1 cellular context compared by ENCODE assay signal in the genomic region with DNA sequence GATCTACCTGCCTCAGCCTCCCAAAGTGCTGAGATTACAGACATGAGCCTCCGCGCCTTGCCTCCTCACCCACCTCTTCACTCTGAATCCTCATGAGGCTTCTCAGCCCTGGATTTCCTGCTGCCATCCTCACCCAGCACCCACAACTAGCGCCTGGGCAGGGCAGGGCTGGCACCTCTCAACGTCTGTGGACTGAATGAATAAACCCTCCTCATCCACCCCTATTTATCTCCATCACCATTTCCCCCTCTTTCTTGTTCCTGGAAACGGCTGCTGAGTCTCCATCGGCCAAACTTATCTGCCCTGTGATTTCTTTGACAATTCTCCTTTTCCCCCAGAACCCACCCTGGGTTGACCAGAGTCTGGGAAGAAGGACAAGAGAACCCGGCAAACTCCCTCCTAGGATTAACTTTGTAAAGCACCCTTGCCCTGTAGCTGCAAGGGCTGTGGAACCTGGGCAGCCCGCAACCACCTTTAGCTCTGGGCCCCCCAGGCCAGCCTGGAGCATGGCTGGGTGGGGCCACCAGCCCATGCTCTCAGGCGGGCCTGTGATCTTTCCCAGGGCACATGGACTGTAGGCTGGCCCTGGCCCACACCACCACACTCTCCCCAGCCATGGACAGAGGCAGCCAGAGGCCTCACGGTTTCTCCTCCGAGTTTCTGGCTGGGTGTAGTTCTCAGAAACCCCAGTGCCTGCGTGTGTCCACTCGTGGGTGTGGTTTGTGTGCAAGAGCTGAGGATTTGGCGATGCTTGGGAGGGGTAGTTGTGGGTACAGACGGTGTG.
TF ChIP-seq lines count a peak whose summit lies in the region.

No MANE protein-coding gene starts in this region.

TF ChIP-seq in K562, 482 proteins besides CTCF, POLR2A, EP300 and RAD21 (continued from another document):
- TF ChIP-seq, protein P1, sequence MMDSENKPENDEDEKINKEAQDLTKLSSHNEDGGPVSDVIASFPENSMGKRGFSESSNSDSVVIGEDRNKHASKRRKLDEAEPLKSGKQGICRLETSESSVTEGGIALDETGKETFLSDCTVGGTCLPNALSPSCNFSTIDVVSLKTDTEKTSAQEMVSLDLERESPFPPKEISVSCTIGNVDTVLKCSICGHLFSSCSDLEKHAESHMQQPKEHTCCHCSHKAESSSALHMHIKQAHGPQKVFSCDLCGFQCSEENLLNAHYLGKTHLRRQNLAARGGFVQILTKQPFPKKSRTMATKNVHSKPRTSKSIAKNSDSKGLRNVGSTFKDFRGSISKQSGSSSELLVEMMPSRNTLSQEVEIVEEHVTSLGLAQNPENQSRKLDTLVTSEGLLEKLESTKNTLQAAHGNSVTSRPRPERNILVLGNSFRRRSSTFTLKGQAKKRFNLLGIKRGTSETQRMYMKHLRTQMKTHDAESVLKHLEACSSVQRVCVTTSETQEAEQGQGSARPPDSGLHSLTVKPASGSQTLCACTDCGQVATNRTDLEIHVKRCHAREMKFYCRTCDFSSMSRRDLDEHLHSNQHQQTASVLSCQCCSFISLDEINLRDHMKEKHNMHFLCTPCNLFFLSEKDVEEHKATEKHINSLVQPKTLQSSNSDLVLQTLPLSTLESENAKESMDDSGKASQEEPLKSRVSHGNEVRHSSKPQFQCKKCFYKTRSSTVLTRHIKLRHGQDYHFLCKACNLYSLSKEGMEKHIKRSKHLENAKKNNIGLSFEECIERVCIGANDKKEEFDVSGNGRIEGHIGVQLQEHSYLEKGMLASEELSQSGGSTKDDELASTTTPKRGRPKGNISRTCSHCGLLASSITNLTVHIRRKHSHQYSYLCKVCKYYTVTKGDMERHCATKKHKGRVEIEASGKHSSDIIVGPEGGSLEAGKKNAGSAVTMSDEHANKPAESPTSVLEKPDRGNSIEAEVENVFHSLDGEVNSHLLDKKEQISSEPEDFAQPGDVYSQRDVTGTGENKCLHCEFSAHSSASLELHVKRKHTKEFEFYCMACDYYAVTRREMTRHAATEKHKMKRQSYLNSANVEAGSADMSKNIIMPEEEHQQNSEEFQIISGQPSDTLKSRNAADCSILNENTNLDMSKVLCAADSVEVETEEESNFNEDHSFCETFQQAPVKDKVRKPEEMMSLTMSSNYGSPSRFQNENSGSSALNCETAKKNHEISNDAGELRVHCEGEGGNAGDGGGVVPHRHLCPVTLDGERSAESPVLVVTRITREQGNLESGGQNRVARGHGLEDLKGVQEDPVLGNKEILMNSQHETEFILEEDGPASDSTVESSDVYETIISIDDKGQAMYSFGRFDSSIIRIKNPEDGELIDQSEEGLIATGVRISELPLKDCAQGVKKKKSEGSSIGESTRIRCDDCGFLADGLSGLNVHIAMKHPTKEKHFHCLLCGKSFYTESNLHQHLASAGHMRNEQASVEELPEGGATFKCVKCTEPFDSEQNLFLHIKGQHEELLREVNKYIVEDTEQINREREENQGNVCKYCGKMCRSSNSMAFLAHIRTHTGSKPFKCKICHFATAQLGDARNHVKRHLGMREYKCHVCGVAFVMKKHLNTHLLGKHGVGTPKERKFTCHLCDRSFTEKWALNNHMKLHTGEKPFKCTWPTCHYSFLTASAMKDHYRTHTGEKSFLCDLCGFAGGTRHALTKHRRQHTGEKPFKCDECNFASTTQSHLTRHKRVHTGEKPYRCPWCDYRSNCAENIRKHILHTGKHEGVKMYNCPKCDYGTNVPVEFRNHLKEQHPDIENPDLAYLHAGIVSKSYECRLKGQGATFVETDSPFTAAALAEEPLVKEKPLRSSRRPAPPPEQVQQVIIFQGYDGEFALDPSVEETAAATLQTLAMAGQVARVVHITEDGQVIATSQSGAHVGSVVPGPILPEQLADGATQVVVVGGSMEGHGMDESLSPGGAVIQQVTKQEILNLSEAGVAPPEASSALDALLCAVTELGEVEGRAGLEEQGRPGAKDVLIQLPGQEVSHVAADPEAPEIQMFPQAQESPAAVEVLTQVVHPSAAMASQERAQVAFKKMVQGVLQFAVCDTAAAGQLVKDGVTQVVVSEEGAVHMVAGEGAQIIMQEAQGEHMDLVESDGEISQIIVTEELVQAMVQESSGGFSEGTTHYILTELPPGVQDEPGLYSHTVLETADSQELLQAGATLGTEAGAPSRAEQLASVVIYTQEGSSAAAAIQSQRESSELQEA (IDR thresholded peaks at IDR 0.05; ENCODE audit: low read depth) = no peak
- TF ChIP-seq MAX (CRISPR knock-in tag; IDR thresholded peaks at IDR 0.05) (peak; percentile 61), MTA3 (IDR thresholded peaks at IDR 0.05; ENCODE audit: borderline replicate concordance) (0 out of 2 replicates have a peak, but pooled peaks have one; percentile 3)
- TF ChIP-seq, protein P2, sequence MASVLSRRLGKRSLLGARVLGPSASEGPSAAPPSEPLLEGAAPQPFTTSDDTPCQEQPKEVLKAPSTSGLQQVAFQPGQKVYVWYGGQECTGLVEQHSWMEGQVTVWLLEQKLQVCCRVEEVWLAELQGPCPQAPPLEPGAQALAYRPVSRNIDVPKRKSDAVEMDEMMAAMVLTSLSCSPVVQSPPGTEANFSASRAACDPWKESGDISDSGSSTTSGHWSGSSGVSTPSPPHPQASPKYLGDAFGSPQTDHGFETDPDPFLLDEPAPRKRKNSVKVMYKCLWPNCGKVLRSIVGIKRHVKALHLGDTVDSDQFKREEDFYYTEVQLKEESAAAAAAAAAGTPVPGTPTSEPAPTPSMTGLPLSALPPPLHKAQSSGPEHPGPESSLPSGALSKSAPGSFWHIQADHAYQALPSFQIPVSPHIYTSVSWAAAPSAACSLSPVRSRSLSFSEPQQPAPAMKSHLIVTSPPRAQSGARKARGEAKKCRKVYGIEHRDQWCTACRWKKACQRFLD (CRISPR knock-in tag; IDR thresholded peaks at IDR 0.05) = 0 out of 2 replicates have a peak, but pooled peaks have one; percentile 20
